ENCODE assay signal across 25 cellular contexts in the genomic region with DNA sequence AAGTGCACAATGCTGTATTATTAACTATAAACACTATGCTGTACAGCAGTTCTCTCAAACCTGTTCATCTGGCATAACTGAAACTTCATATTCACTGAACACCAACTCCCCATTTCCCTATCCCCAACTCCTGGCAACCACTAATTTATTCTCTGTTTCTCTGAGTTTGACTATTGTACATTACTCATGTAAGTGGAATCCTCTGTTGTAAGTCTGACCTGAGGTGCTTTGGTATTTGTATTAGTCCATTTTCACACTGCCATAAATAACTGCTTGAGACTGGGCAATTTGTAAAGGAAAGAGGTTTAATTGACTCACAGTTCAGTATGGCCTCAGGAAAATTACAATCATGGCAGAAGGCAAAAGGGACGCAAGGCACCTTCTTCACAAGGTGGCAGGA.
DNase-seq lines count a peak whose midpoint lies in the region; ATAC-seq, FAIRE-seq and TF ChIP-seq lines count a peak whose summit lies in the region.
"Had no signal": no experiment of that assay in that cellular context is flagged by ENCODE, and none has a peak within 500 bp of the region (broad histone marks: within the 10 kb centered on the region; RNA-seq: fewer than 3 reads in every experiment).

No MANE protein-coding gene starts in this region.

- in situ Hi-C loops in mammary epithelial cell (cut with MboI; ENCODE audit: low sequenced_read_pairs in 2 of 2) = no loop called here

- H3K9me2 ChIP-seq in PC-3 (replicated peaks; ENCODE audit: low read length) = no peaks in the 10 kb centered on the region

- POLR2A ChIA-PET in PC-3 (lab: Charles Lee; ENCODE audit: unreplicated experiment) = no interaction called here

- H3K27ac ChIP-seq in PC-3 (ENCODE audit: low read length) (no peak overlapping the region), mammary epithelial cell (ENCODE audit: insufficient read depth, low read depth, low read length) (peak overlapping the region; percentile 68), pancreas (no peak overlapping the region)
- H3K27ac ChIP-seq: colonic mucosa, gastrocnemius medialis, Peyer's patch, skin epidermis, tibial nerve had no signal

- BruUV-seq in PC-3 (replicated peaks; lab: Mats Ljungman, UMichigan) (no TSS peak), mammary epithelial cell (replicated peaks; lab: Mats Ljungman, UMichigan) (no TSS peak)

- no peaks in the 10 kb centered on the region for H3K36me3 ChIP-seq in PC-3 (ENCODE audit: low read depth, low read length)
- H3K36me3 ChIP-seq in mammary epithelial cell (ENCODE audit: insufficient read depth, low read length) = no peaks in the 10 kb centered on the region
- no peaks in the 10 kb centered on the region for H3K36me3 ChIP-seq in pancreas
- no peaks in the 10 kb centered on the region for H3K36me3 ChIP-seq in mucosa of descending colon (ENCODE audit: low read depth)
- H3K36me3 ChIP-seq: colonic mucosa, gastrocnemius medialis, Peyer's patch, tibial nerve had no signal

- H3K9me3 ChIP-seq in PC-3 (ENCODE audit: low read length) (no peaks in the 10 kb centered on the region), mammary epithelial cell (replicated peaks; ENCODE audit: insufficient read depth, low read length) (no peaks in the 10 kb centered on the region), pancreas (no peaks in the 10 kb centered on the region), mucosa of descending colon (no peaks in the 10 kb centered on the region)
- H3K9me3 ChIP-seq: colonic mucosa, gastrocnemius medialis, Peyer's patch, tibial nerve had no signal

- intact Hi-C loops in PC-3 (cut with micrococcal nuclease) = no loop called here
- intact Hi-C loops in mammary epithelial cell (cut with micrococcal nuclease) = loop anchor here (2.0 kb wide), 1 partner anchor 16 kb away; no protein-coding TSS in a partner anchor
- intact Hi-C loops in pancreas (cut with DNase I) = no loop called here
- intact Hi-C loops in mucosa of descending colon (cut with DNase I, micrococcal nuclease) = no loop called here

- TF ChIP-seq CTCF in PC-3 (conservative IDR thresholded peaks at IDR 0.05; ENCODE audit: low read depth, low read length) (no peak), mammary epithelial cell (conservative IDR thresholded peaks at IDR 0.05 in 1 of 2, IDR thresholded peaks at IDR 0.05 in 1 of 2; ENCODE audit: extremely low read depth in 1 of 2, insufficient read depth in 1 of 2, low read depth in 1 of 2, low read length in 2 of 2) (no peak), pancreas (IDR thresholded peaks at IDR 0.05) (no peak), mucosa of descending colon (IDR thresholded peaks at IDR 0.05) (no peak)

- WGBS in mammary epithelial cell (ENCODE audit: low coverage, missing lambda C conversion rate) = 79% methylated on average over 1 of the region's 1 CpG
- 84 to 95% methylated on average over 1 of the region's 1 CpG for WGBS in pancreas, 2 donors

- no peaks in the 10 kb centered on the region for H3F3A ChIP-seq in PC-3 (ENCODE audit: low read length, unreplicated experiment)

- H3K79me2 ChIP-seq in PC-3 (ENCODE audit: low read length) (no peaks in the 10 kb centered on the region), mammary epithelial cell (ENCODE audit: insufficient read depth, low read length) (no peaks in the 10 kb centered on the region)

- dilution Hi-C loops in mammary epithelial cell (cut with HindIII; ENCODE audit: low sequenced_read_pairs) = no loop called here

- H4K20me1 ChIP-seq in PC-3 (ENCODE audit: low read length) = no peaks in the 10 kb centered on the region
- no peaks in the 10 kb centered on the region for H4K20me1 ChIP-seq in mammary epithelial cell (ENCODE audit: insufficient read depth, low read length)

- no peak overlapping the region for H3K4me3 ChIP-seq in PC-3 (ENCODE audit: low read length)
- no peak overlapping the region for H3K4me3 ChIP-seq in mammary epithelial cell (replicated peaks in 1 of 3; ENCODE audit: insufficient read depth in 1 of 3, low read depth in 2 of 3, low read length in 3 of 3)
- no peak overlapping the region for H3K4me3 ChIP-seq in pancreas
- H3K4me3 ChIP-seq in mucosa of descending colon = no peak overlapping the region
- H3K4me3 ChIP-seq: colonic mucosa, gastrocnemius medialis, Peyer's patch, skin epidermis, tibial nerve had no signal

- H3K4me1 ChIP-seq in PC-3 (ENCODE audit: insufficient read depth, low read length) (no peaks in the 10 kb centered on the region), mammary epithelial cell (ENCODE audit: insufficient read depth, low read length) (peaks cover 11% of the 10 kb centered on the region), pancreas (no peaks in the 10 kb centered on the region), mucosa of descending colon (ENCODE audit: low read depth) (no peaks in the 10 kb centered on the region)
- H3K4me1 ChIP-seq: colonic mucosa, gastrocnemius medialis, Peyer's patch, tibial nerve had no signal

- ATAC-seq in PC-3 (peak; percentile 15; the same call in 1 of the 2 replicates), pancreas (no peak), mucosa of descending colon (no peak), GM19023 (IDR thresholded peaks at IDR 0.05; ENCODE audit: unreplicated experiment) (no peak)
- ATAC-seq: activated T-cell treated with anti-CD3 and anti-CD28 coated beads, Interleukin-2, amount 50 U/mL, for 72 hours; gastrocnemius medialis; naive thymus-derived CD8-positive, alpha-beta T cell had no signal

- H3K27me3 ChIP-seq in PC-3 (ENCODE audit: low read length) (no peaks in the 10 kb centered on the region), mammary epithelial cell (ENCODE audit: insufficient read depth, low read length) (no peaks in the 10 kb centered on the region), pancreas (no peaks in the 10 kb centered on the region)
- H3K27me3 ChIP-seq: colonic mucosa, gastrocnemius medialis, Peyer's patch, tibial nerve had no signal

- H2AFZ ChIP-seq in PC-3 (ENCODE audit: low read length) (no peak overlapping the region), mammary epithelial cell (ENCODE audit: low read depth, low read length) (peak overlapping the region; percentile 82)

- H3K9ac ChIP-seq in PC-3 (ENCODE audit: low read length) (no peak overlapping the region), mammary epithelial cell (ENCODE audit: insufficient read depth, low read length) (no peak overlapping the region)

- peak; percentile 2 for DNase-seq in EH (ENCODE audit: low read depth)
- no peak for DNase-seq in PC-3
- DNase-seq in mammary epithelial cell = peak; percentile 81
- DNase-seq in iris pigment epithelial cell (ENCODE audit: low read depth) = peak; percentile 37
- DNase-seq in activated CD8-positive, alpha-beta memory T cell treated with anti-CD3 and anti-CD28 coated beads, Interleukin-2, amount 50 U/mL, for 4 hours = no peak
- no peak for DNase-seq in pancreas
- no peak for DNase-seq in mucosa of descending colon
- DNase-seq: activated CD4-positive, alpha-beta T cell treated with anti-CD3 and anti-CD28 coated beads for 48 hours; activated naive CD4-positive, alpha-beta T cell; activated T-cell treated with anti-CD3 and anti-CD28 coated beads, Interleukin-2, amount 50 U/mL, for 72 hours; CD4-positive, CD25-positive, alpha-beta regulatory T cell; colonic mucosa; effector CD8-positive, alpha-beta T cell; gastrocnemius medialis; hippocampal formation; immature natural killer cell; naive thymus-derived CD8-positive, alpha-beta T cell; NCI-H1092; NCI-H187 treated with DMSO at 0.1 percent for 48 hours; NCI-H526; nucleus accumbens; Peyer's patch had no signal

- CTCF ChIA-PET in PC-3 (lab: Charles Lee) (no interaction called here), mammary epithelial cell (lab: Charles Lee; ENCODE audit: low non-redundant PET) (no interaction called here)

- H3K4me2 ChIP-seq in PC-3 (ENCODE audit: low read length) (no peak overlapping the region), mammary epithelial cell (ENCODE audit: insufficient read depth, low read depth, low read length) (peak overlapping the region; percentile 15)

- no peak for FAIRE-seq in pancreas (lab: Jason Lieb, UNC)

Comparison
In these comparisons a context has a peak if more than half of its experiments do, and no peak if none do; other contexts are left out.
1. DNase-seq: peak in EH (single experiment), mammary epithelial cell (single experiment) and iris pigment epithelial cell (single experiment); none in PC-3 (single experiment), activated CD8-positive, alpha-beta memory T cell treated with anti-CD3 and anti-CD28 coated beads, Interleukin-2, amount 50 U/mL, for 4 hours (single experiment), pancreas (0 of 6) and mucosa of descending colon (0 of 3).